In genomic region chr3:114058646-114059045, GRCh38 we compare ENCODE assay signal across 16 cellular contexts. TPM values are rescaled to one million over a fixed set of nuclear protein-coding genes. Genes with fewer than 3 reads are reported as not detected.
DNase-seq lines count a peak whose midpoint lies in the region; ATAC-seq and TF ChIP-seq lines count a peak whose summit lies in the region.
"Had no signal": no experiment of that assay in that cellular context is flagged by ENCODE, and none has a peak within 500 bp of the region (broad histone marks: within the 10 kb centered on the region; RNA-seq: fewer than 3 reads in every experiment).

No MANE protein-coding gene starts in this region.

- peaks cover 4% of the 10 kb centered on the region; the same call in 1 of the 2 replicates for H4K20me1 ChIP-seq in PC-3 (ENCODE audit: low read length)

- no peaks in the 10 kb centered on the region for H3K9me2 ChIP-seq in PC-3 (replicated peaks; ENCODE audit: low read length)

- H3K4me1 ChIP-seq in PC-3 (ENCODE audit: insufficient read depth, low read length) = peaks cover 21% of the 10 kb centered on the region
- H3K4me1 ChIP-seq: BE2C had no signal

- POLR2A ChIA-PET in PC-3 (lab: Charles Lee; ENCODE audit: unreplicated experiment) = interaction anchor here (0.6 kb wide), 1 partner anchor 34 kb away, joined by 4 read pairs; no protein-coding TSS in a partner anchor

- H3K27me3 Mint-ChIP-seq in activated naive CD4-positive, alpha-beta T cell treated with anti-CD3 and anti-CD28 coated beads, Interleukin-2, amount 50 U/mL, for 24 hours = no peaks in the 10 kb centered on the region
- no peaks in the 10 kb centered on the region for H3K27me3 Mint-ChIP-seq in effector memory CD8-positive, alpha-beta T cell
- H3K27me3 Mint-ChIP-seq in type B pancreatic cell = no peaks in the 10 kb centered on the region

- CTCF ChIA-PET in PC-3 (lab: Charles Lee) = no interaction called here

- peaks cover 8% of the 10 kb centered on the region; the same call in 1 of the 2 replicates for H3K36me3 ChIP-seq in PC-3 (ENCODE audit: low read depth, low read length)
- H3K36me3 ChIP-seq: BE2C, esophagus muscularis mucosa had no signal

- ATAC-seq in PC-3 (no peak), GM21737 (IDR thresholded peaks at IDR 0.05; ENCODE audit: unreplicated experiment) (no peak), Right ventricle myocardium inferior (no peak)
- no peak for ATAC-seq in effector memory CD8-positive, alpha-beta T cell (replicated peaks)
- ATAC-seq: psoas muscle had no signal

- no peaks in the 10 kb centered on the region for H3K9me3 ChIP-seq in PC-3 (ENCODE audit: low read length)
- H3K9me3 ChIP-seq: BE2C, esophagus muscularis mucosa, psoas muscle had no signal

- no peaks in the 10 kb centered on the region for H3K9me3 Mint-ChIP-seq in activated naive CD4-positive, alpha-beta T cell treated with anti-CD3 and anti-CD28 coated beads, Interleukin-2, amount 50 U/mL, for 24 hours
- H3K9me3 Mint-ChIP-seq in effector memory CD8-positive, alpha-beta T cell = no peaks in the 10 kb centered on the region
- H3K9me3 Mint-ChIP-seq in type B pancreatic cell = no peaks in the 10 kb centered on the region

- no peak overlapping the region for H3K27ac Mint-ChIP-seq in activated naive CD4-positive, alpha-beta T cell treated with anti-CD3 and anti-CD28 coated beads, Interleukin-2, amount 50 U/mL, for 24 hours
- no peak overlapping the region for H3K27ac Mint-ChIP-seq in effector memory CD8-positive, alpha-beta T cell
- no peak overlapping the region for H3K27ac Mint-ChIP-seq in type B pancreatic cell

- H3K4me3 Mint-ChIP-seq in activated naive CD4-positive, alpha-beta T cell treated with anti-CD3 and anti-CD28 coated beads, Interleukin-2, amount 50 U/mL, for 24 hours = peak overlapping the region; percentile 95
- peak overlapping the region; percentile 48 to 92 for H3K4me3 Mint-ChIP-seq in effector memory CD8-positive, alpha-beta T cell
- H3K4me3 Mint-ChIP-seq in type B pancreatic cell = peak overlapping the region; percentile 76

- no TSS peak for BruUV-seq in PC-3 (replicated peaks; lab: Mats Ljungman, UMichigan)

- H2AFZ ChIP-seq in PC-3 (ENCODE audit: low read length) = no peak overlapping the region

- H3F3A ChIP-seq in PC-3 (ENCODE audit: low read length, unreplicated experiment) = no peaks in the 10 kb centered on the region

- H3K4me2 ChIP-seq in PC-3 (ENCODE audit: low read length) = peak overlapping the region; percentile 85

- DNase-seq in activated naive CD4-positive, alpha-beta T cell treated with anti-CD3 and anti-CD28 coated beads, Interleukin-2, amount 50 U/mL, for 16 hours = no peak
- DNase-seq in PC-3 (peak; percentile 35), type B pancreatic cell (ENCODE audit: extremely low spot score, unreplicated experiment) (no peak), Right ventricle myocardium inferior (ENCODE audit: missing footprints) (no peak), GM19240 (ENCODE audit: insufficient read length, low spot score) (no peak)
- no peak for DNase-seq in effector memory CD8-positive, alpha-beta T cell
- DNase-seq: BE2C, GF-D8, hypothalamus, MM.1S, NCI-H2227 treated with DMSO at 0.1 percent for 48 hours, psoas muscle, RPMI8226 had no signal

- TF ChIP-seq CTCF in PC-3 (conservative IDR thresholded peaks at IDR 0.05; ENCODE audit: low read depth, low read length) (no peak), type B pancreatic cell (conservative IDR thresholded peaks at IDR 0.05) (no peak)

- peaks cover 66% of the 10 kb centered on the region for H3K4me1 Mint-ChIP-seq in activated naive CD4-positive, alpha-beta T cell treated with anti-CD3 and anti-CD28 coated beads, Interleukin-2, amount 50 U/mL, for 24 hours
- H3K4me1 Mint-ChIP-seq in effector memory CD8-positive, alpha-beta T cell (ENCODE audit: low read depth in 2 of 2) = peaks cover 35 to 50% of the 10 kb centered on the region in 2 donors
- H3K4me1 Mint-ChIP-seq in type B pancreatic cell (ENCODE audit: unreplicated experiment) = peaks cover 11% of the 10 kb centered on the region

- H3K27ac ChIP-seq in PC-3 (ENCODE audit: low read length) = no peak overlapping the region
- H3K27ac ChIP-seq: esophagus muscularis mucosa, psoas muscle had no signal

- peak overlapping the region; percentile 76; the same call in 1 of the 2 replicates for H3K4me3 ChIP-seq in PC-3 (ENCODE audit: low read length)

- peaks cover 6% of the 10 kb centered on the region for H3K36me3 Mint-ChIP-seq in activated naive CD4-positive, alpha-beta T cell treated with anti-CD3 and anti-CD28 coated beads, Interleukin-2, amount 50 U/mL, for 24 hours
- peaks cover 31% of the 10 kb centered on the region for H3K36me3 Mint-ChIP-seq in effector memory CD8-positive, alpha-beta T cell (ENCODE audit: insufficient read depth)
- peaks cover 4% of the 10 kb centered on the region for H3K36me3 Mint-ChIP-seq in type B pancreatic cell

- no peak overlapping the region for H3K9ac ChIP-seq in PC-3 (ENCODE audit: low read length)

- peaks cover 69% of the 10 kb centered on the region for H3K79me2 ChIP-seq in PC-3 (ENCODE audit: low read length)

- intact Hi-C loops in PC-3 (cut with micrococcal nuclease) (loop anchor here (5.0 kb wide), 2 partner anchors 111 to 311 kb away; partner anchors contain the start of genes ATP6V1A, NAA50 and ZDHHC23), Right ventricle myocardium inferior (cut with DNase I) (loop anchor here (5.0 to 10.0 kb wide), 2 partner anchors 111 to 214 kb away; partner anchors contain the start of gene ZDHHC23)

- no peaks in the 10 kb centered on the region for H3K27me3 ChIP-seq in PC-3 (ENCODE audit: low read length)
- H3K27me3 ChIP-seq: BE2C, esophagus muscularis mucosa had no signal

RNA-seq across cellular contexts. Expression of gene QTRT2, which starts 2.1 kb away (rescaled TPM):
- 35.0 and 38.0 TPM in 2 replicates for total RNA-seq in PC-3 (2014; rRNA removed)
- total RNA-seq in type B pancreatic cell (ENCODE audit: low replicate concordance) = 35.0 and 36.6 TPM in 2 replicates
- total RNA-seq in Right ventricle myocardium inferior = 4.3 TPM

RNA-seq across cellular contexts. Expression of gene CCDC191, which starts 2.3 kb away (rescaled TPM):
- 1.3 and 1.7 TPM in 2 replicates for total RNA-seq in PC-3 (2014; rRNA removed)
- 4.7 and 8.4 TPM in 2 replicates for total RNA-seq in type B pancreatic cell (ENCODE audit: low replicate concordance)
- 0.78 TPM for total RNA-seq in Right ventricle myocardium inferior
